Comparison of ENCODE assay signal across 1 cellular context in genomic region chr1:51729156-51729823, GRCh38.
A peak's percentile ranks its signal among the peaks of the same experiment; 100 is the strongest.
TF ChIP-seq lines count a peak whose summit lies in the region.

No MANE protein-coding gene starts in this region.

TF ChIP-seq in HepG2, 621 proteins besides CTCF, POLR2A, EP300 and RAD21 (continued from another document and continues in another):
- TF ChIP-seq ZNF646 (CRISPR knock-in tag; IDR thresholded peaks at IDR 0.05) (0 out of 2 replicates have a peak, but pooled peaks have one; percentile 40), XBP1 (CRISPR knock-in tag; IDR thresholded peaks at IDR 0.05) (no peak), NFE2L2 (IDR thresholded peaks at IDR 0.05; ENCODE audit: low read length) (no peak), POLR2AphosphoS5 (IDR thresholded peaks at IDR 0.05; ENCODE audit: low read depth, low read length) (no peak), AGO1 (IDR thresholded peaks at IDR 0.05; ENCODE audit: low read depth, low read length, poor library complexity, severe bottlenecking) (peak; percentile 69), E2F5 (CRISPR knock-in tag; conservative IDR thresholded peaks at IDR 0.05) (peak; percentile 73), ZFP37 (CRISPR knock-in tag; IDR thresholded peaks at IDR 0.05; ENCODE audit: borderline replicate concordance) (no peak), CEBPG (CRISPR knock-in tag; IDR thresholded peaks at IDR 0.05) (0 out of 2 replicates have a peak, but pooled peaks have one; percentile 3), NFRKB (IDR thresholded peaks at IDR 0.05) (no peak), ZNF451 (CRISPR knock-in tag; IDR thresholded peaks at IDR 0.05) (peak; percentile 68; the same call in 1 of the 2 replicates), NFKBIZ (CRISPR knock-in tag; IDR thresholded peaks at IDR 0.05) (no peak), RARA (CRISPR knock-in tag; IDR thresholded peaks at IDR 0.05) (no peak), ZKSCAN5 (CRISPR knock-in tag; IDR thresholded peaks at IDR 0.05) (no peak), MYNN (CRISPR knock-in tag; IDR thresholded peaks at IDR 0.05; ENCODE audit: low read depth) (no peak), ZNF44 (CRISPR knock-in tag; IDR thresholded peaks at IDR 0.05) (no peak), CBFB (CRISPR knock-in tag; IDR thresholded peaks at IDR 0.05) (no peak; the same call in 1 of the 2 replicates), CSRNP2 (CRISPR knock-in tag; conservative IDR thresholded peaks at IDR 0.05; ENCODE audit: low read depth) (no peak), ZNF296 (CRISPR knock-in tag; conservative IDR thresholded peaks at IDR 0.05) (no peak), ZNF335 (CRISPR knock-in tag; IDR thresholded peaks at IDR 0.05) (no peak)
- TF ChIP-seq, protein P1, sequence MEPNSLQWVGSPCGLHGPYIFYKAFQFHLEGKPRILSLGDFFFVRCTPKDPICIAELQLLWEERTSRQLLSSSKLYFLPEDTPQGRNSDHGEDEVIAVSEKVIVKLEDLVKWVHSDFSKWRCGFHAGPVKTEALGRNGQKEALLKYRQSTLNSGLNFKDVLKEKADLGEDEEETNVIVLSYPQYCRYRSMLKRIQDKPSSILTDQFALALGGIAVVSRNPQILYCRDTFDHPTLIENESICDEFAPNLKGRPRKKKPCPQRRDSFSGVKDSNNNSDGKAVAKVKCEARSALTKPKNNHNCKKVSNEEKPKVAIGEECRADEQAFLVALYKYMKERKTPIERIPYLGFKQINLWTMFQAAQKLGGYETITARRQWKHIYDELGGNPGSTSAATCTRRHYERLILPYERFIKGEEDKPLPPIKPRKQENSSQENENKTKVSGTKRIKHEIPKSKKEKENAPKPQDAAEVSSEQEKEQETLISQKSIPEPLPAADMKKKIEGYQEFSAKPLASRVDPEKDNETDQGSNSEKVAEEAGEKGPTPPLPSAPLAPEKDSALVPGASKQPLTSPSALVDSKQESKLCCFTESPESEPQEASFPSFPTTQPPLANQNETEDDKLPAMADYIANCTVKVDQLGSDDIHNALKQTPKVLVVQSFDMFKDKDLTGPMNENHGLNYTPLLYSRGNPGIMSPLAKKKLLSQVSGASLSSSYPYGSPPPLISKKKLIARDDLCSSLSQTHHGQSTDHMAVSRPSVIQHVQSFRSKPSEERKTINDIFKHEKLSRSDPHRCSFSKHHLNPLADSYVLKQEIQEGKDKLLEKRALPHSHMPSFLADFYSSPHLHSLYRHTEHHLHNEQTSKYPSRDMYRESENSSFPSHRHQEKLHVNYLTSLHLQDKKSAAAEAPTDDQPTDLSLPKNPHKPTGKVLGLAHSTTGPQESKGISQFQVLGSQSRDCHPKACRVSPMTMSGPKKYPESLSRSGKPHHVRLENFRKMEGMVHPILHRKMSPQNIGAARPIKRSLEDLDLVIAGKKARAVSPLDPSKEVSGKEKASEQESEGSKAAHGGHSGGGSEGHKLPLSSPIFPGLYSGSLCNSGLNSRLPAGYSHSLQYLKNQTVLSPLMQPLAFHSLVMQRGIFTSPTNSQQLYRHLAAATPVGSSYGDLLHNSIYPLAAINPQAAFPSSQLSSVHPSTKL (CRISPR knock-in tag; IDR thresholded peaks at IDR 0.05) = peak; percentile 60; the same call in 1 of the 2 replicates
- TF ChIP-seq, protein P2, sequence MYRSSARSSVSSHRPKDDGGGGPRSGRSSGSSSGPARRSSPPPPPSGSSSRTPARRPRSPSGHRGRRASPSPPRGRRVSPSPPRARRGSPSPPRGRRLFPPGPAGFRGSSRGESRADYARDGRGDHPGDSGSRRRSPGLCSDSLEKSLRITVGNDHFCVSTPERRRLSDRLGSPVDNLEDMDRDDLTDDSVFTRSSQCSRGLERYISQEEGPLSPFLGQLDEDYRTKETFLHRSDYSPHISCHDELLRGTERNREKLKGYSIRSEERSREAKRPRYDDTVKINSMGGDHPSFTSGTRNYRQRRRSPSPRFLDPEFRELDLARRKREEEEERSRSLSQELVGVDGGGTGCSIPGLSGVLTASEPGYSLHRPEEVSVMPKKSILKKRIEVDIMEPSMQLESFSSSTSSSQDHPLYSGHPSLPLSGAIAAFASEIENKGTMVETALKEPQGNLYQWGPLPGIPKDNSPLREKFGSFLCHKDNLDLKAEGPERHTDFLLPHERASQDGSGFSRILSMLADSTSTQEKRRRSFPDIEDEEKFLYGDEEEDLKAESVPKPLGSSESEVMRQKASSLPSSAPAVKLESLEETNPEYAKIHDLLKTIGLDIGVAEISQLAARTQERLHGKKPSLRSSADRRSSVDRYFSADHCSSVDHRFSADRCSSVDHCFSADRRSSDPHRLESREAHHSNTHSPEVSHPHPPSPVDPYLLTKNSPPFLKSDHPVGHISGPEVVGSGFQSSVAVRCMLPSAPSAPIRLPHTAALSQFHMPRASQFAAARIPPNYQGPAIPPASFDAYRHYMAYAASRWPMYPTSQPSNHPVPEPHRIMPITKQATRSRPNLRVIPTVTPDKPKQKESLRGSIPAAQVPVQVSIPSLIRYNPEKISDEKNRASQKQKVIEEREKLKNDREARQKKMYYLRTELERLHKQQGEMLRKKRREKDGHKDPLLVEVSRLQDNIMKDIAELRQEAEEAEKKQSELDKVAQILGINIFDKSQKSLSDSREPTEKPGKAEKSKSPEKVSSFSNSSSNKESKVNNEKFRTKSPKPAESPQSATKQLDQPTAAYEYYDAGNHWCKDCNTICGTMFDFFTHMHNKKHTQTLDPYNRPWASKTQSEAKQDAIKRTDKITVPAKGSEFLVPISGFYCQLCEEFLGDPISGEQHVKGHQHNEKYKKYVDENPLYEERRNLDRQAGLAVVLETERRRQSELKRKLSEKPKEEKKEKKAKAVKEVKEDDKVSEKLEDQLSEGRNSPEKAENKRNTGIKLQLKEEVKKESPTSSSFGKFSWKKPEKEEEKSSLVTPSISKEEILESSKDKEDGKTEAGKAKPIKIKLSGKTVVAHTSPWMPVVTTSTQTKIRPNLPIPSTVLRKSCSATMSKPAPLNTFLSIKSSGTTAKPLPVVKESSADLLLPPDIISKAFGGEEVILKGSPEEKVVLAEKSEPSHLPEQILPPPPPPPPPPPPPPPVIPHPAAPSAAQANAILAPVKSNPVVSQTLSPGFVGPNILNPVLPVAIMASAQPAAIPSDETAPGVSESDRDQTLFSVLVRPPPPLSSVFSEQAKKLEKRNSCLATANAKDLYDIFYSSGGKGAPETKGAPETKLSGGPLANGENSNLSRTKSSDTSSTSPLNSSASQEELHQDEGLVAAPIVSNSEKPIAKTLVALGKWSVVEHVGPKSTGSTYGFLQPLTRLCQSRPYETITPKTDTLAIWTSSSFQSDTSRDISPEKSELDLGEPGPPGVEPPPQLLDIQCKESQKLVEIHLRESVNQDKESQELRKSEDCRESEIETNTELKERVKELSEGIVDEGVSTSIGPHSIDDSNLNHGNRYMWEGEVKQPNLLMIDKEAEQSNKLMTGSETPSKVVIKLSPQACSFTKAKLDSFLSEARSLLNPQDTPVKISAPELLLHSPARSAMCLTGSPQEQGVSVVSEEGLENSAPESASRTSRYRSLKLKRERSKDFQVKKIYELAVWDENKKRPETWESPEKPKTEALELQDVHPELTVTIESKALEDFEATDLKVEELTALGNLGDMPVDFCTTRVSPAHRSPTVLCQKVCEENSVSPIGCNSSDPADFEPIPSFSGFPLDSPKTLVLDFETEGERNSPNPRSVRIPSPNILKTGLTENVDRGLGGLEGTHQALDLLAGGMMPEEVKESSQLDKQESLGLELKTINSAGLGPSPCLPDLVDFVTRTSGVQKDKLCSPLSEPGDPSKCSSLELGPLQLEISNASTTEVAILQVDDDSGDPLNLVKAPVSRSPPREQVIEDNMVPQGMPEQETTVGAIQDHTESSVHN (CRISPR knock-in tag; IDR thresholded peaks at IDR 0.05) = no peak
- TF ChIP-seq, protein P3, sequence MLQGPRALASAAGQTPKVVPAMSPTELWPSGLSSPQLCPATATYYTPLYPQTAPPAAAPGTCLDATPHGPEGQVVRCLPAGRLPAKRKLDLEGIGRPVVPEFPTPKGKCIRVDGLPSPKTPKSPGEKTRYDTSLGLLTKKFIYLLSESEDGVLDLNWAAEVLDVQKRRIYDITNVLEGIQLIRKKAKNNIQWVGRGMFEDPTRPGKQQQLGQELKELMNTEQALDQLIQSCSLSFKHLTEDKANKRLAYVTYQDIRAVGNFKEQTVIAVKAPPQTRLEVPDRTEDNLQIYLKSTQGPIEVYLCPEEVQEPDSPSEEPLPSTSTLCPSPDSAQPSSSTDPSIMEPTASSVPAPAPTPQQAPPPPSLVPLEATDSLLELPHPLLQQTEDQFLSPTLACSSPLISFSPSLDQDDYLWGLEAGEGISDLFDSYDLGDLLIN (CRISPR knock-in tag; IDR thresholded peaks at IDR 0.05; ENCODE audit: borderline replicate concordance) = no peak
- TF ChIP-seq, protein P4, sequence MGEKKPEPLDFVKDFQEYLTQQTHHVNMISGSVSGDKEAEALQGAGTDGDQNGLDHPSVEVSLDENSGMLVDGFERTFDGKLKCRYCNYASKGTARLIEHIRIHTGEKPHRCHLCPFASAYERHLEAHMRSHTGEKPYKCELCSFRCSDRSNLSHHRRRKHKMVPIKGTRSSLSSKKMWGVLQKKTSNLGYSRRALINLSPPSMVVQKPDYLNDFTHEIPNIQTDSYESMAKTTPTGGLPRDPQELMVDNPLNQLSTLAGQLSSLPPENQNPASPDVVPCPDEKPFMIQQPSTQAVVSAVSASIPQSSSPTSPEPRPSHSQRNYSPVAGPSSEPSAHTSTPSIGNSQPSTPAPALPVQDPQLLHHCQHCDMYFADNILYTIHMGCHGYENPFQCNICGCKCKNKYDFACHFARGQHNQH (CRISPR knock-in tag; IDR thresholded peaks at IDR 0.05) = peak; percentile 37; the same call in 1 of the 2 replicates
- TF ChIP-seq, protein P5, sequence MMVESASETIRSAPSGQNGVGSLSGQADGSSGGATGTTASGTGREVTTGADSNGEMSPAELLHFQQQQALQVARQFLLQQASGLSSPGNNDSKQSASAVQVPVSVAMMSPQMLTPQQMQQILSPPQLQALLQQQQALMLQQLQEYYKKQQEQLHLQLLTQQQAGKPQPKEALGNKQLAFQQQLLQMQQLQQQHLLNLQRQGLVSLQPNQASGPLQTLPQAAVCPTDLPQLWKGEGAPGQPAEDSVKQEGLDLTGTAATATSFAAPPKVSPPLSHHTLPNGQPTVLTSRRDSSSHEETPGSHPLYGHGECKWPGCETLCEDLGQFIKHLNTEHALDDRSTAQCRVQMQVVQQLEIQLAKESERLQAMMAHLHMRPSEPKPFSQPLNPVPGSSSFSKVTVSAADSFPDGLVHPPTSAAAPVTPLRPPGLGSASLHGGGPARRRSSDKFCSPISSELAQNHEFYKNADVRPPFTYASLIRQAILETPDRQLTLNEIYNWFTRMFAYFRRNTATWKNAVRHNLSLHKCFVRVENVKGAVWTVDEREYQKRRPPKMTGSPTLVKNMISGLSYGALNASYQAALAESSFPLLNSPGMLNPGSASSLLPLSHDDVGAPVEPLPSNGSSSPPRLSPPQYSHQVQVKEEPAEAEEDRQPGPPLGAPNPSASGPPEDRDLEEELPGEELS (CRISPR knock-in tag; IDR thresholded peaks at IDR 0.05) = peak; percentile 41
- TF ChIP-seq, protein P6, sequence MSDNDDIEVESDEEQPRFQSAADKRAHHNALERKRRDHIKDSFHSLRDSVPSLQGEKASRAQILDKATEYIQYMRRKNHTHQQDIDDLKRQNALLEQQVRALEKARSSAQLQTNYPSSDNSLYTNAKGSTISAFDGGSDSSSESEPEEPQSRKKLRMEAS (IDR thresholded peaks at IDR 0.05) = peak; percentile 84
- TF ChIP-seq, protein P7, sequence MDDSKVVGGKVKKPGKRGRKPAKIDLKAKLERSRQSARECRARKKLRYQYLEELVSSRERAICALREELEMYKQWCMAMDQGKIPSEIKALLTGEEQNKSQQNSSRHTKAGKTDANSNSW (CRISPR knock-in tag; IDR thresholded peaks at IDR 0.05; ENCODE audit: borderline replicate concordance) = no peak
